Comparison of ENCODE assay signal across 1 cellular context in the genomic region with DNA sequence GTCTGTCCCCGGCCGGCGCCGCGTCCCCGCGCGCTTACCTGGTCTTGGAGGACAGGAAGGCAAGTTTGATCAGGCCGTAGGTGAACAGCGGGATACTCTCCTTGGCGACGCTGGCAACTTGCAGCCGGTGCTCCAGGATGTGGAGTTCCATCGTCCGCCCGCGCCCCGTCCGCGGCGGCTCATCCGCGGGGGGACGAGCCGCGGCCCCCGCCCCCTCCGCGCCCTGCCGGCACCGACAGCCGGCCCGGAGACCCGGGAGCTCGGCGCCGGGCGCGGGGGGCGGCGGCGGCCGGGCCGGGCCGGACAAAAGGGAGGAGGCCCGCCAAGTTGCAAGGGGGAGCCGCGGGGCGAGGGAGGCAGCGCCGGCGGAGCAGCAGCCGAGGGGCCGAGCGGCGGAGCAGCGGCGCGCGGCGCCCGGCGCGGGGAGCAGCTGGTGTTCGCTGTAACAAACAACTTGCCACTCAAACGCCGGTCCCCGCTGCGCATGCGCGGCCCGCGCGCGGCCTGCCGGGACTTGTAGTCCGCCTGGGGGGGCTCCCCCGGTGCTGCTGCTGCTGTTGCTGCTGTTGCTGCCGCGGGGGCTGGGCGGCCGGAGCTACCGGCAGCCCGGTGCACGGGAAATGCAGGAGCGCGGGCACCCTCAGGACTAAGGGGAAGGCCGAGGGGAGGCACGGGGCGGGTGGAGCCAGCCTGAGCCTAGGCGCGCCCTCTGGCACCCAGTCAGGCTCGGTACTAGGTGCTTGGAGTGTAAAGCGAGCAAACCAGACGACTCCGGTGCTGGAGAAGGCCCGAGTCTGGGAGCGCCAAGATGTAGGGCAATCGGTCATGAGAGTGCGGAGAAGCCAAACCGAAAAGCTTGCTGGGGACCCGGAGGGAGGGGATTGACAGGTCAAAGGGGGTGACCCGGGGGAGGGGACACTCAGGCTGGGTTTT.
TF ChIP-seq lines count a peak whose summit lies in the region.
"Not testable (repeated sequence)": the region's sequence is repeated elsewhere in the genome, so short reads cannot be mapped to it uniquely, and the experiment has no call there.

No MANE protein-coding gene starts in this region.

TF ChIP-seq in K562, 482 proteins besides CTCF, POLR2A, EP300 and RAD21 (continued from another document):
- TF ChIP-seq, protein P1, sequence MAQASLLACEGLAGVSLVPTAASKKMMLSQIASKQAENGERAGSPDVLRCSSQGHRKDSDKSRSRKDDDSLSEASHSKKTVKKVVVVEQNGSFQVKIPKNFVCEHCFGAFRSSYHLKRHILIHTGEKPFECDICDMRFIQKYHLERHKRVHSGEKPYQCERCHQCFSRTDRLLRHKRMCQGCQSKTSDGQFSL (CRISPR knock-in tag; IDR thresholded peaks at IDR 0.05): peak; percentile 89
- TF ChIP-seq, protein P1 (tag; IDR thresholded peaks at IDR 0.05): not testable (repeated sequence)
- TF ChIP-seq, protein P2, sequence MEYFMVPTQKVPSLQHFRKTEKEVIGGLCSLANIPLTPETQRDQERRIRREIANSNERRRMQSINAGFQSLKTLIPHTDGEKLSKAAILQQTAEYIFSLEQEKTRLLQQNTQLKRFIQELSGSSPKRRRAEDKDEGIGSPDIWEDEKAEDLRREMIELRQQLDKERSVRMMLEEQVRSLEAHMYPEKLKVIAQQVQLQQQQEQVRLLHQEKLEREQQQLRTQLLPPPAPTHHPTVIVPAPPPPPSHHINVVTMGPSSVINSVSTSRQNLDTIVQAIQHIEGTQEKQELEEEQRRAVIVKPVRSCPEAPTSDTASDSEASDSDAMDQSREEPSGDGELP (CRISPR knock-in tag; IDR thresholded peaks at IDR 0.05; ENCODE audit: borderline replicate concordance): peak; percentile 42; the same call in 1 of the 2 replicates
- peak; percentile 88 to 89 for TF ChIP-seq NRF1 (conservative IDR thresholded peaks at IDR 0.05 in 1 of 2, IDR thresholded peaks at IDR 0.05 in 1 of 2)
- TF ChIP-seq ZNF143 (CRISPR knock-in tag; IDR thresholded peaks at IDR 0.05): peak; percentile 75
- TF ChIP-seq, protein P3, sequence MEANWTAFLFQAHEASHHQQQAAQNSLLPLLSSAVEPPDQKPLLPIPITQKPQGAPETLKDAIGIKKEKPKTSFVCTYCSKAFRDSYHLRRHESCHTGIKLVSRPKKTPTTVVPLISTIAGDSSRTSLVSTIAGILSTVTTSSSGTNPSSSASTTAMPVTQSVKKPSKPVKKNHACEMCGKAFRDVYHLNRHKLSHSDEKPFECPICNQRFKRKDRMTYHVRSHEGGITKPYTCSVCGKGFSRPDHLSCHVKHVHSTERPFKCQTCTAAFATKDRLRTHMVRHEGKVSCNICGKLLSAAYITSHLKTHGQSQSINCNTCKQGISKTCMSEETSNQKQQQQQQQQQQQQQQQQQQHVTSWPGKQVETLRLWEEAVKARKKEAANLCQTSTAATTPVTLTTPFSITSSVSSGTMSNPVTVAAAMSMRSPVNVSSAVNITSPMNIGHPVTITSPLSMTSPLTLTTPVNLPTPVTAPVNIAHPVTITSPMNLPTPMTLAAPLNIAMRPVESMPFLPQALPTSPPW (CRISPR knock-in tag; IDR thresholded peaks at IDR 0.05): peak; percentile 27; the same call in 1 of the 2 replicates
